1 cellular context compared by ENCODE assay signal in genomic region chr5:96655085-96655484, GRCh38.
TF ChIP-seq lines count a peak whose summit lies in the region.

No MANE protein-coding gene starts in this region.

TF ChIP-seq in A549, 52 proteins besides CTCF, POLR2A, EP300 and RAD21:
- TF ChIP-seq JUN (IDR thresholded peaks at IDR 0.05) (no peak), POLR2AphosphoS2 (conservative IDR thresholded peaks at IDR 0.05; ENCODE audit: low read length) (no peak), GATA3 (IDR thresholded peaks at IDR 0.05; ENCODE audit: borderline replicate concordance) (no peak), HDAC2 (IDR thresholded peaks at IDR 0.05) (no peak), ZFP36 (IDR thresholded peaks at IDR 0.05; ENCODE audit: borderline replicate concordance, partially characterized antibody) (no peak), ZNF302 (CRISPR knock-in tag; IDR thresholded peaks at IDR 0.05) (no peak), FOXS1 (CRISPR knock-in tag; IDR thresholded peaks at IDR 0.05) (no peak)
